1 cellular context compared by ENCODE assay signal in genomic region chr20:57952136-57952535, GRCh38.
TF ChIP-seq lines count a peak whose summit lies in the region.

No MANE protein-coding gene starts in this region.

TF ChIP-seq in HepG2, 621 proteins besides CTCF, POLR2A, EP300 and RAD21 (continued from another document):
- TF ChIP-seq, protein P1, sequence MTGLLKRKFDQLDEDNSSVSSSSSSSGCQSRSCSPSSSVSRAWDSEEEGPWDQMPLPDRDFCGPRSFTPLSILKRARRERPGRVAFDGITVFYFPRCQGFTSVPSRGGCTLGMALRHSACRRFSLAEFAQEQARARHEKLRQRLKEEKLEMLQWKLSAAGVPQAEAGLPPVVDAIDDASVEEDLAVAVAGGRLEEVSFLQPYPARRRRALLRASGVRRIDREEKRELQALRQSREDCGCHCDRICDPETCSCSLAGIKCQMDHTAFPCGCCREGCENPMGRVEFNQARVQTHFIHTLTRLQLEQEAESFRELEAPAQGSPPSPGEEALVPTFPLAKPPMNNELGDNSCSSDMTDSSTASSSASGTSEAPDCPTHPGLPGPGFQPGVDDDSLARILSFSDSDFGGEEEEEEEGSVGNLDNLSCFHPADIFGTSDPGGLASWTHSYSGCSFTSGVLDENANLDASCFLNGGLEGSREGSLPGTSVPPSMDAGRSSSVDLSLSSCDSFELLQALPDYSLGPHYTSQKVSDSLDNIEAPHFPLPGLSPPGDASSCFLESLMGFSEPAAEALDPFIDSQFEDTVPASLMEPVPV (CRISPR knock-in tag; IDR thresholded peaks at IDR 0.05) = no peak
- TF ChIP-seq, protein P2, sequence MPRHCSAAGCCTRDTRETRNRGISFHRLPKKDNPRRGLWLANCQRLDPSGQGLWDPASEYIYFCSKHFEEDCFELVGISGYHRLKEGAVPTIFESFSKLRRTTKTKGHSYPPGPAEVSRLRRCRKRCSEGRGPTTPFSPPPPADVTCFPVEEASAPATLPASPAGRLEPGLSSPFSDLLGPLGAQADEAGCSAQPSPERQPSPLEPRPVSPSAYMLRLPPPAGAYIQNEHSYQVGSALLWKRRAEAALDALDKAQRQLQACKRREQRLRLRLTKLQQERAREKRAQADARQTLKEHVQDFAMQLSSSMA (CRISPR knock-in tag; IDR thresholded peaks at IDR 0.05) = no peak
- no peak for TF ChIP-seq ATF1 (CRISPR knock-in tag; IDR thresholded peaks at IDR 0.05)
- TF ChIP-seq ZNF350 (CRISPR knock-in tag; IDR thresholded peaks at IDR 0.05; ENCODE audit: borderline replicate concordance, low read depth) = no peak
- no peak for TF ChIP-seq SMC3 (IDR thresholded peaks at IDR 0.05; ENCODE audit: low read length)
- no peak for TF ChIP-seq MTF2 (CRISPR knock-in tag; IDR thresholded peaks at IDR 0.05; ENCODE audit: borderline replicate concordance)
- TF ChIP-seq ZNF841 (CRISPR knock-in tag; IDR thresholded peaks at IDR 0.05; ENCODE audit: borderline replicate concordance) = no peak
TF ChIP-seq in HepG2: peak in this region for 0.
